In the genomic region with DNA sequence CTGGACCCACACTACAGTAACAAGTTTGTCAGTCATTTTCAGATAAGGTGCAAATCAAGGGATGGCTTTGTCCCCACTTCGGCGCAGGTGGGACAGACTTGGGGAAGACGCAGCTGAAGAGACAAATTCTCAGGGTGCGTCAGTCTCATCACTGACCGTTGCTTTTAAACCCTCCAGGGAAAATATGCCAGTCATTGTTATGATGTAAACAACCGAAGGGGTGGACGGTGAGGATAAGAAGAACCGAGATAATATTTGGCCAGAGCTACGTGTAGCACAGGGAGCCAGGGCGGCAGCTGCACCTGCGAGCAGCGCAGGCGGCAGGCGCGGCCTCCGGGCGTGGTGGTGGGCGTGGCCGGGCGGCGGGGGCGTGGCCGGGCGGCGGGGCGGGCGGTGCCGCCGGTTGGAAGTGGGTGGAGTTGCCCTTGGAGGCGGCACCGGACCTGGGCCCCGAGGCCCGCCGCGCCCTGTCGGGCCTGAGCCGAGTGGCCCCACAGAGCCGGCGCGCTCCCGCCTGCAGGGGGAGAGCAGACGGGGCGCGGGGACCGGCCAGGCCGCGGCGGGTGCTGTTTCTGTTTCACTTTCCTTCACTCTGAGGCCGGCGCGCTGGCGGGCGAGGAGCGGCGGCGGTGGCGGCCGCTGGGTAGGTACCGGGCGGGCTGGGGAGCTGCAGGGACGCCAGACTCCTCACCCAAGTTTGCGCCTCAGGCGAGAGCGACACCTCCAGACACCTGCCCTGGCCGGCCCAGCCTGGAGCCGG, we compare ENCODE assay signal across 1 cellular context.
A peak's percentile ranks its signal among the peaks of the same experiment; 100 is the strongest.
TF ChIP-seq lines count a peak whose summit lies in the region.

A gene (plus strand): TSS at position 470 of the 760 bp plus-strand sequence. CDS start 2,209 bp downstream, outside the sequence.

TF ChIP-seq in HepG2, 621 proteins besides CTCF, POLR2A, EP300 and RAD21 (continued from another document and continues in another):
- TF ChIP-seq, protein P1, sequence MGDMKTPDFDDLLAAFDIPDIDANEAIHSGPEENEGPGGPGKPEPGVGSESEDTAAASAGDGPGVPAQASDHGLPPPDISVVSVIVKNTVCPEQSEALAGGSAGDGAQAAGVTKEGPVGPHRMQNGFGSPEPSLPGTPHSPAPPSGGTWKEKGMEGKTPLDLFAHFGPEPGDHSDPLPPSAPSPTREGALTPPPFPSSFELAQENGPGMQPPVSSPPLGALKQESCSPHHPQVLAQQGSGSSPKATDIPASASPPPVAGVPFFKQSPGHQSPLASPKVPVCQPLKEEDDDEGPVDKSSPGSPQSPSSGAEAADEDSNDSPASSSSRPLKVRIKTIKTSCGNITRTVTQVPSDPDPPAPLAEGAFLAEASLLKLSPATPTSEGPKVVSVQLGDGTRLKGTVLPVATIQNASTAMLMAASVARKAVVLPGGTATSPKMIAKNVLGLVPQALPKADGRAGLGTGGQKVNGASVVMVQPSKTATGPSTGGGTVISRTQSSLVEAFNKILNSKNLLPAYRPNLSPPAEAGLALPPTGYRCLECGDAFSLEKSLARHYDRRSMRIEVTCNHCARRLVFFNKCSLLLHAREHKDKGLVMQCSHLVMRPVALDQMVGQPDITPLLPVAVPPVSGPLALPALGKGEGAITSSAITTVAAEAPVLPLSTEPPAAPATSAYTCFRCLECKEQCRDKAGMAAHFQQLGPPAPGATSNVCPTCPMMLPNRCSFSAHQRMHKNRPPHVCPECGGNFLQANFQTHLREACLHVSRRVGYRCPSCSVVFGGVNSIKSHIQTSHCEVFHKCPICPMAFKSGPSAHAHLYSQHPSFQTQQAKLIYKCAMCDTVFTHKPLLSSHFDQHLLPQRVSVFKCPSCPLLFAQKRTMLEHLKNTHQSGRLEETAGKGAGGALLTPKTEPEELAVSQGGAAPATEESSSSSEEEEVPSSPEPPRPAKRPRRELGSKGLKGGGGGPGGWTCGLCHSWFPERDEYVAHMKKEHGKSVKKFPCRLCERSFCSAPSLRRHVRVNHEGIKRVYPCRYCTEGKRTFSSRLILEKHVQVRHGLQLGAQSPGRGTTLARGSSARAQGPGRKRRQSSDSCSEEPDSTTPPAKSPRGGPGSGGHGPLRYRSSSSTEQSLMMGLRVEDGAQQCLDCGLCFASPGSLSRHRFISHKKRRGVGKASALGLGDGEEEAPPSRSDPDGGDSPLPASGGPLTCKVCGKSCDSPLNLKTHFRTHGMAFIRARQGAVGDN (CRISPR knock-in tag; IDR thresholded peaks at IDR 0.05), result peak; percentile 82
- TF ChIP-seq CHD2 (IDR thresholded peaks at IDR 0.05; ENCODE audit: low read depth, low read length) (no peak), NCOA5 (CRISPR knock-in tag; IDR thresholded peaks at IDR 0.05) (no peak), NR2F2 (IDR thresholded peaks at IDR 0.05; ENCODE audit: borderline replicate concordance, low read depth) (no peak), ZFP90 (CRISPR knock-in tag; IDR thresholded peaks at IDR 0.05; ENCODE audit: borderline replicate concordance) (no peak), GATA4 (IDR thresholded peaks at IDR 0.05; ENCODE audit: borderline replicate concordance, low read depth) (peak; percentile 83; the same call in 1 of the 2 replicates), ZNF335 (CRISPR knock-in tag; IDR thresholded peaks at IDR 0.05) (no peak), ZNF430 (CRISPR knock-in tag; IDR thresholded peaks at IDR 0.05) (no peak), ZNF451 (CRISPR knock-in tag; IDR thresholded peaks at IDR 0.05) (0 out of 2 replicates have a peak, but pooled peaks have one; percentile 34), NRL (CRISPR knock-in tag; IDR thresholded peaks at IDR 0.05; ENCODE audit: borderline replicate concordance) (no peak), ZNF496 (CRISPR knock-in tag; IDR thresholded peaks at IDR 0.05; ENCODE audit: insufficient replicate concordance) (no peak), SSRP1 (CRISPR knock-in tag; IDR thresholded peaks at IDR 0.05) (peak; percentile 90), RXRB (CRISPR knock-in tag; IDR thresholded peaks at IDR 0.05; ENCODE audit: borderline replicate concordance) (no peak), KLF9 (CRISPR knock-in tag; IDR thresholded peaks at IDR 0.05; ENCODE audit: low read depth) (no peak; the same call in 1 of the 2 replicates), MEF2D (CRISPR knock-in tag; IDR thresholded peaks at IDR 0.05) (no peak; the same call in 1 of the 2 replicates), ZNF207 (IDR thresholded peaks at IDR 0.05; ENCODE audit: borderline replicate concordance) (no peak), NFKBIZ (CRISPR knock-in tag; IDR thresholded peaks at IDR 0.05) (no peak), SMARCE1 (IDR thresholded peaks at IDR 0.05; ENCODE audit: borderline replicate concordance) (no peak), FIP1L1 (IDR thresholded peaks at IDR 0.05; ENCODE audit: borderline replicate concordance, insufficient read depth, low read depth, low read length) (no peak), PHF8 (CRISPR knock-in tag; IDR thresholded peaks at IDR 0.05) (peak; percentile 74), RXRA (CRISPR knock-in tag; IDR thresholded peaks at IDR 0.05) (no peak; the same call in none of the 2 replicates), PHF21A (CRISPR knock-in tag; IDR thresholded peaks at IDR 0.05) (peak; percentile 93), HOXD1 (CRISPR knock-in tag; IDR thresholded peaks at IDR 0.05) (no peak), SIX4 (CRISPR knock-in tag; IDR thresholded peaks at IDR 0.05) (no peak), ZBTB8A (CRISPR knock-in tag; IDR thresholded peaks at IDR 0.05; ENCODE audit: borderline replicate concordance, low read depth) (no peak), ZSCAN21 (CRISPR knock-in tag; IDR thresholded peaks at IDR 0.05; ENCODE audit: borderline replicate concordance) (peak; percentile 30; the same call in 1 of the 2 replicates), KLF13 (CRISPR knock-in tag; IDR thresholded peaks at IDR 0.05) (no peak), CEBPB (IDR thresholded peaks at IDR 0.05; ENCODE audit: borderline replicate concordance, low read depth, low read length) (no peak), ZNF713 (CRISPR knock-in tag; IDR thresholded peaks at IDR 0.05) (no peak), SKI (IDR thresholded peaks at IDR 0.05; ENCODE audit: partially characterized antibody) (peak; percentile 65), ZNF672 (CRISPR knock-in tag; IDR thresholded peaks at IDR 0.05) (0 out of 2 replicates have a peak, but pooled peaks have one; percentile 57), GFI1 (CRISPR knock-in tag; IDR thresholded peaks at IDR 0.05; ENCODE audit: borderline replicate concordance) (0 out of 2 replicates have a peak, but pooled peaks have one; percentile 18), CBFB (CRISPR knock-in tag; IDR thresholded peaks at IDR 0.05) (0 out of 2 replicates have a peak, but pooled peaks have one; percentile 27), ZBTB21 (CRISPR knock-in tag; IDR thresholded peaks at IDR 0.05) (no peak), SRSF9 (IDR thresholded peaks at IDR 0.05; ENCODE audit: borderline replicate concordance, insufficient read depth, low read depth, low read length, poor library complexity, severe bottlenecking) (no peak), CC2D1A (CRISPR knock-in tag; IDR thresholded peaks at IDR 0.05) (no peak), NAIF1 (CRISPR knock-in tag; IDR thresholded peaks at IDR 0.05; ENCODE audit: borderline replicate concordance) (no peak), MLLT10 (CRISPR knock-in tag; IDR thresholded peaks at IDR 0.05) (no peak), GABPA (IDR thresholded peaks at IDR 0.05; ENCODE audit: low read depth, low read length) (no peak), GABPA (CRISPR knock-in tag; IDR thresholded peaks at IDR 0.05; ENCODE audit: low read depth) (no peak; the same call in 1 of the 2 replicates), ZNF160 (CRISPR knock-in tag; IDR thresholded peaks at IDR 0.05) (peak; percentile 69; the same call in 1 of the 2 replicates), ZNF558 (CRISPR knock-in tag; IDR thresholded peaks at IDR 0.05; ENCODE audit: borderline replicate concordance) (peak; percentile 83; the same call in 1 of the 2 replicates), ZEB1 (IDR thresholded peaks at IDR 0.05; ENCODE audit: insufficient replicate concordance, low read depth) (no peak), ZNF563 (CRISPR knock-in tag; IDR thresholded peaks at IDR 0.05) (peak; percentile 78), SPEN (CRISPR knock-in tag; IDR thresholded peaks at IDR 0.05; ENCODE audit: low read depth) (peak; percentile 46; the same call in 1 of the 2 replicates), ZFP37 (CRISPR knock-in tag; IDR thresholded peaks at IDR 0.05; ENCODE audit: borderline replicate concordance) (no peak), PCBP1 (IDR thresholded peaks at IDR 0.05; ENCODE audit: borderline replicate concordance, low read depth, low read length) (no peak), ZKSCAN5 (CRISPR knock-in tag; IDR thresholded peaks at IDR 0.05) (no peak), SOX5 (CRISPR knock-in tag; IDR thresholded peaks at IDR 0.05; ENCODE audit: borderline replicate concordance) (peak; percentile 71; the same call in 1 of the 2 replicates)
- TF ChIP-seq, protein P2, sequence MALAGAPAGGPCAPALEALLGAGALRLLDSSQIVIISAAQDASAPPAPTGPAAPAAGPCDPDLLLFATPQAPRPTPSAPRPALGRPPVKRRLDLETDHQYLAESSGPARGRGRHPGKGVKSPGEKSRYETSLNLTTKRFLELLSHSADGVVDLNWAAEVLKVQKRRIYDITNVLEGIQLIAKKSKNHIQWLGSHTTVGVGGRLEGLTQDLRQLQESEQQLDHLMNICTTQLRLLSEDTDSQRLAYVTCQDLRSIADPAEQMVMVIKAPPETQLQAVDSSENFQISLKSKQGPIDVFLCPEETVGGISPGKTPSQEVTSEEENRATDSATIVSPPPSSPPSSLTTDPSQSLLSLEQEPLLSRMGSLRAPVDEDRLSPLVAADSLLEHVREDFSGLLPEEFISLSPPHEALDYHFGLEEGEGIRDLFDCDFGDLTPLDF (CRISPR knock-in tag; IDR thresholded peaks at IDR 0.05), result peak; percentile 57
- TF ChIP-seq, protein P3, sequence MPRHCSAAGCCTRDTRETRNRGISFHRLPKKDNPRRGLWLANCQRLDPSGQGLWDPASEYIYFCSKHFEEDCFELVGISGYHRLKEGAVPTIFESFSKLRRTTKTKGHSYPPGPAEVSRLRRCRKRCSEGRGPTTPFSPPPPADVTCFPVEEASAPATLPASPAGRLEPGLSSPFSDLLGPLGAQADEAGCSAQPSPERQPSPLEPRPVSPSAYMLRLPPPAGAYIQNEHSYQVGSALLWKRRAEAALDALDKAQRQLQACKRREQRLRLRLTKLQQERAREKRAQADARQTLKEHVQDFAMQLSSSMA (CRISPR knock-in tag; IDR thresholded peaks at IDR 0.05), result peak; percentile 35; the same call in 1 of the 2 replicates
- TF ChIP-seq, protein P4, sequence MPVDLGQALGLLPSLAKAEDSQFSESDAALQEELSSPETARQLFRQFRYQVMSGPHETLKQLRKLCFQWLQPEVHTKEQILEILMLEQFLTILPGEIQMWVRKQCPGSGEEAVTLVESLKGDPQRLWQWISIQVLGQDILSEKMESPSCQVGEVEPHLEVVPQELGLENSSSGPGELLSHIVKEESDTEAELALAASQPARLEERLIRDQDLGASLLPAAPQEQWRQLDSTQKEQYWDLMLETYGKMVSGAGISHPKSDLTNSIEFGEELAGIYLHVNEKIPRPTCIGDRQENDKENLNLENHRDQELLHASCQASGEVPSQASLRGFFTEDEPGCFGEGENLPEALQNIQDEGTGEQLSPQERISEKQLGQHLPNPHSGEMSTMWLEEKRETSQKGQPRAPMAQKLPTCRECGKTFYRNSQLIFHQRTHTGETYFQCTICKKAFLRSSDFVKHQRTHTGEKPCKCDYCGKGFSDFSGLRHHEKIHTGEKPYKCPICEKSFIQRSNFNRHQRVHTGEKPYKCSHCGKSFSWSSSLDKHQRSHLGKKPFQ (CRISPR knock-in tag; IDR thresholded peaks at IDR 0.05; ENCODE audit: insufficient replicate concordance), result no peak
- TF ChIP-seq, protein P5, sequence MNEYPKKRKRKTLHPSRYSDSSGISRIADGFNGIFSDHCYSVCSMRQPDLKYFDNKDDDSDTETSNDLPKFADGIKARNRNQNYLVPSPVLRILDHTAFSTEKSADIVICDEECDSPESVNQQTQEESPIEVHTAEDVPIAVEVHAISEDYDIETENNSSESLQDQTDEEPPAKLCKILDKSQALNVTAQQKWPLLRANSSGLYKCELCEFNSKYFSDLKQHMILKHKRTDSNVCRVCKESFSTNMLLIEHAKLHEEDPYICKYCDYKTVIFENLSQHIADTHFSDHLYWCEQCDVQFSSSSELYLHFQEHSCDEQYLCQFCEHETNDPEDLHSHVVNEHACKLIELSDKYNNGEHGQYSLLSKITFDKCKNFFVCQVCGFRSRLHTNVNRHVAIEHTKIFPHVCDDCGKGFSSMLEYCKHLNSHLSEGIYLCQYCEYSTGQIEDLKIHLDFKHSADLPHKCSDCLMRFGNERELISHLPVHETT (CRISPR knock-in tag; conservative IDR thresholded peaks at IDR 0.05), result 0 out of 2 replicates have a peak, but pooled peaks have one; percentile 20
- TF ChIP-seq, protein P6, sequence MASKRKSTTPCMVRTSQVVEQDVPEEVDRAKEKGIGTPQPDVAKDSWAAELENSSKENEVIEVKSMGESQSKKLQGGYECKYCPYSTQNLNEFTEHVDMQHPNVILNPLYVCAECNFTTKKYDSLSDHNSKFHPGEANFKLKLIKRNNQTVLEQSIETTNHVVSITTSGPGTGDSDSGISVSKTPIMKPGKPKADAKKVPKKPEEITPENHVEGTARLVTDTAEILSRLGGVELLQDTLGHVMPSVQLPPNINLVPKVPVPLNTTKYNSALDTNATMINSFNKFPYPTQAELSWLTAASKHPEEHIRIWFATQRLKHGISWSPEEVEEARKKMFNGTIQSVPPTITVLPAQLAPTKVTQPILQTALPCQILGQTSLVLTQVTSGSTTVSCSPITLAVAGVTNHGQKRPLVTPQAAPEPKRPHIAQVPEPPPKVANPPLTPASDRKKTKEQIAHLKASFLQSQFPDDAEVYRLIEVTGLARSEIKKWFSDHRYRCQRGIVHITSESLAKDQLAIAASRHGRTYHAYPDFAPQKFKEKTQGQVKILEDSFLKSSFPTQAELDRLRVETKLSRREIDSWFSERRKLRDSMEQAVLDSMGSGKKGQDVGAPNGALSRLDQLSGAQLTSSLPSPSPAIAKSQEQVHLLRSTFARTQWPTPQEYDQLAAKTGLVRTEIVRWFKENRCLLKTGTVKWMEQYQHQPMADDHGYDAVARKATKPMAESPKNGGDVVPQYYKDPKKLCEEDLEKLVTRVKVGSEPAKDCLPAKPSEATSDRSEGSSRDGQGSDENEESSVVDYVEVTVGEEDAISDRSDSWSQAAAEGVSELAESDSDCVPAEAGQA (IDR thresholded peaks at IDR 0.05; ENCODE audit: low read depth), result no peak
- TF ChIP-seq, protein P6 (CRISPR knock-in tag; IDR thresholded peaks at IDR 0.05; ENCODE audit: borderline replicate concordance), result no peak
